8 cellular contexts compared by ENCODE assay signal in genomic region chr11:72752088-72752914, GRCh38.
DNase-seq lines count a peak whose midpoint lies in the region; ATAC-seq and TF ChIP-seq lines count a peak whose summit lies in the region.

TSS of gene ARAP1 (minus strand) at chr11:72752408. CDS start at chr11:72727128, 25,280 bp downstream.

- POLR2A ChIA-PET in GM10248 (lab: Yijun Ruan, JAX) = no interaction called here

- TF ChIP-seq CTCF in GM10248 (IDR thresholded peaks at IDR 0.05; ENCODE audit: control extremely low read depth, extremely low read depth, low read depth, missing control alignments) = no peak

- CTCF ChIA-PET in GM10248 (lab: Yijun Ruan, JAX) = interaction anchor here (0.7 to 1.4 kb wide), 4 partner anchors 10 to 42 kb away, joined by 3 to 4 read pairs (median 4); partner anchors contain the start of gene STARD10

- peak; percentile 68 for ATAC-seq in HG02588 (IDR thresholded peaks at IDR 0.05; ENCODE audit: unreplicated experiment)

- DNase-seq in GM10248 (ENCODE audit: extremely low spot score) (peak; percentile 93), NCI-H2029 (lab: John Stamatoyannopoulos, UW) (peak; percentile 69), caudate nucleus (lab: John Stamatoyannopoulos, UW) (peak in 54 of 61 donors; percentile 23 to 83 (median 61)), islet precursor cell (peak; percentile 94), DMS79 treated with DMSO at 0.1 percent for 48 hours (lab: John Stamatoyannopoulos, UW) (no peak)
- peak; percentile 58 to 78 (median 66) for DNase-seq in activated CD4-positive, CD25-positive, alpha-beta regulatory T cell (lab: John Stamatoyannopoulos, UW)
- DNase-seq in stimulated activated CD4-positive, alpha-beta T cell treated with anti-CD3 and anti-CD28 coated beads, Interleukin-12 subunit alpha, Interleukin-12 subunit beta, amount 100 ng/mL, for 48 hours (ENCODE audit: low read depth in 2 of 3, low spot score in 1 of 3) = peak; percentile 37 to 68 (median 58)

- peak within 1 kb of the TSS; percentile 91 for H3K27ac ChIP-seq in caudate nucleus (ENCODE audit: low read depth, low read length)
